11 cellular contexts compared by ENCODE assay signal in the genomic region with DNA sequence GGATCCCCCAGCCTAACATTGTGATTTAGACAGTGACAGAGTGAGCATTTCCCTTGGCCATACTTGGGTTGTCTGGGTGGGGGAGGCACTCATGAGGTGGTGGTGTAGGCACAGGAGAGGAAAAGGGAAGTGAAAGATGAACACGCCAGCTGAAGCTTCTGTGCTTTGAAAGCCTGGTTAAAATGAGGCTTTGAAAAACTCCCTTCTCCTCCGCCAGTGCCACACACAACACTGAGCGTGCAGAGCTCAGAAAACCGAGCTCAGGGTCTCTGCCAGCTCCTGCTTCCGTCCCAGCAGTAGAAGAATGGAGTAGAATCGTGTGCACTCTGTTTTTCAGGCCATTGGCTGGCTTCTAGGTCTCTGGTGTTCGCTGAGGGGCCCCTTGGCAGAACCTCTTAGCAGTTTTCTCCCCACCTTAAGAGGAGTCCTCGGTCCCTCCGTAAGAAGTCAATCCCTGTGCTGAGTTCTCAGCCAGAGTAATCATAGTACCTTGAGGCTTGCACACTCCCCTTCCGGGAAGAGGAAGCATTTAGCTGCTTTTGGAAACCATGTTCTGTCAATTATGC. TPM values are rescaled to one million over a fixed set of nuclear protein-coding genes. Genes with fewer than 3 reads are reported as not detected.
DNase-seq lines count a peak whose midpoint lies in the region; ATAC-seq, FAIRE-seq and TF ChIP-seq lines count a peak whose summit lies in the region.
"Had no signal": no experiment of that assay in that cellular context is flagged by ENCODE, and none has a peak within 500 bp of the region (broad histone marks: within the 10 kb centered on the region; RNA-seq: fewer than 3 reads in every experiment).

No MANE protein-coding gene starts in this region.

- 4 to 10% (median 8%) methylated on average over 8 to 10 of the region's 10 CpGs for WGBS in spleen, 5 donors

- TF ChIP-seq CTCF in endothelial cell of umbilical vein (IDR thresholded peaks at IDR 0.05; ENCODE audit: extremely low read depth in 1 of 2, insufficient read depth in 1 of 2, low read depth in 1 of 2, low read length in 2 of 2) (no peak), spleen (IDR thresholded peaks at IDR 0.05 in 8 of 11, conservative IDR thresholded peaks at IDR 0.05 in 3 of 11) (no peak), glutamatergic neuron (IDR thresholded peaks at IDR 0.05; ENCODE audit: partially characterized antibody, unreplicated experiment) (no peak)

- H3K9me3 Mint-ChIP-seq in activated CD4-positive, alpha-beta T cell treated with anti-CD3 and anti-CD28 coated beads for 36 hours (ENCODE audit: low read depth) = no peaks in the 10 kb centered on the region
- H3K9me3 Mint-ChIP-seq in T-helper 2 cell treated with Interferon-gamma antibody and Interleukin-4, amounts not matched to agents 5 μg/mL and 100 μg/mL, for 36 hours = no peaks in the 10 kb centered on the region
- H3K9me3 Mint-ChIP-seq in glutamatergic neuron (ENCODE audit: unreplicated experiment) = peaks cover 8% of the 10 kb centered on the region

- peak; percentile 94 for ATAC-seq in activated CD4-positive, alpha-beta T cell treated with anti-CD3 and anti-CD28 coated beads for 36 hours
- ATAC-seq in HG03060 (IDR thresholded peaks at IDR 0.05; ENCODE audit: low read depth, unreplicated experiment) = peak; percentile 79

- H3K27ac Mint-ChIP-seq in activated CD4-positive, alpha-beta T cell treated with anti-CD3 and anti-CD28 coated beads for 36 hours = peak overlapping the region; percentile 97
- peak overlapping the region; percentile 91 for H3K27ac Mint-ChIP-seq in T-helper 2 cell treated with Interferon-gamma antibody and Interleukin-4, amounts not matched to agents 5 μg/mL and 100 μg/mL, for 36 hours
- no peak overlapping the region for H3K27ac Mint-ChIP-seq in glutamatergic neuron (ENCODE audit: unreplicated experiment)

- H3K4me1 ChIP-seq in endothelial cell of umbilical vein (ENCODE audit: control insufficient read depth, extremely low read depth, insufficient read depth, low read length) (peaks cover 10% of the 10 kb centered on the region), spleen (peaks cover 16 to 95% (median 54%) of the 10 kb centered on the region in 6 donors)

- no peaks in the 10 kb centered on the region for H3K27me3 Mint-ChIP-seq in activated CD4-positive, alpha-beta T cell treated with anti-CD3 and anti-CD28 coated beads for 36 hours
- H3K27me3 Mint-ChIP-seq in T-helper 2 cell treated with Interferon-gamma antibody and Interleukin-4, amounts not matched to agents 5 μg/mL and 100 μg/mL, for 36 hours (ENCODE audit: low read depth) = no peaks in the 10 kb centered on the region
- peaks cover 3% of the 10 kb centered on the region for H3K27me3 Mint-ChIP-seq in glutamatergic neuron (ENCODE audit: unreplicated experiment)

- peaks cover 17% of the 10 kb centered on the region for H3K4me1 Mint-ChIP-seq in activated CD4-positive, alpha-beta T cell treated with anti-CD3 and anti-CD28 coated beads for 36 hours
- peaks cover 21% of the 10 kb centered on the region for H3K4me1 Mint-ChIP-seq in T-helper 2 cell treated with Interferon-gamma antibody and Interleukin-4, amounts not matched to agents 5 μg/mL and 100 μg/mL, for 36 hours (ENCODE audit: low read depth)
- peaks cover 14% of the 10 kb centered on the region for H3K4me1 Mint-ChIP-seq in glutamatergic neuron (ENCODE audit: low read depth, unreplicated experiment)

- peak; percentile 31 for FAIRE-seq in endothelial cell of umbilical vein (lab: Jason Lieb, UNC)
- FAIRE-seq: TTC549 had no signal

- H3K4me3 Mint-ChIP-seq in activated CD4-positive, alpha-beta T cell treated with anti-CD3 and anti-CD28 coated beads for 36 hours = peak overlapping the region; percentile 68
- peak overlapping the region; percentile 82 for H3K4me3 Mint-ChIP-seq in T-helper 2 cell treated with Interferon-gamma antibody and Interleukin-4, amounts not matched to agents 5 μg/mL and 100 μg/mL, for 36 hours
- no peak overlapping the region for H3K4me3 Mint-ChIP-seq in glutamatergic neuron (ENCODE audit: unreplicated experiment)

- peaks cover 42% of the 10 kb centered on the region for H3K79me2 ChIP-seq in endothelial cell of umbilical vein (ENCODE audit: control insufficient read depth, insufficient read depth, low read length)

- H2AFZ ChIP-seq in endothelial cell of umbilical vein (ENCODE audit: low read depth, low read length) = no peak overlapping the region

- TF ChIP-seq POLR2A in endothelial cell of umbilical vein (IDR thresholded peaks at IDR 0.05; ENCODE audit: low read depth, low read length) (no peak), spleen (IDR thresholded peaks at IDR 0.05) (peak in 1 of 3 donors; percentile 20)

- POLR2A ChIA-PET in activated CD4-positive, alpha-beta T cell treated with anti-CD3 and anti-CD28 coated beads for 36 hours (lab: Charles Lee) = interaction anchor here (0.9 to 1.4 kb wide), 3 partner anchors 8 to 94 kb away, joined by 3 to 6 read pairs (median 6); no protein-coding TSS in a partner anchor
- POLR2A ChIA-PET in endothelial cell of umbilical vein (lab: Charles Lee) = no interaction called here

- H3K36me3 Mint-ChIP-seq in activated CD4-positive, alpha-beta T cell treated with anti-CD3 and anti-CD28 coated beads for 36 hours (ENCODE audit: low read depth) = peaks cover 7% of the 10 kb centered on the region
- H3K36me3 Mint-ChIP-seq in T-helper 2 cell treated with Interferon-gamma antibody and Interleukin-4, amounts not matched to agents 5 μg/mL and 100 μg/mL, for 36 hours (ENCODE audit: low read depth) = peaks cover 12% of the 10 kb centered on the region
- no peaks in the 10 kb centered on the region for H3K36me3 Mint-ChIP-seq in glutamatergic neuron (ENCODE audit: unreplicated experiment)

- peak; percentile 68 for DNase-seq in activated CD4-positive, alpha-beta T cell treated with anti-CD3 and anti-CD28 coated beads for 36 hours
- DNase-seq in activated CD4-positive, alpha-beta T cell treated with anti-CD3 and anti-CD28 coated beads for 1 hour = no peak
- DNase-seq in T-helper 2 cell treated with Interferon-gamma antibody and Interleukin-4, amounts not matched to agents 5 μg/mL and 100 μg/mL, for 36 hours (ENCODE audit: low spot score) = peak; percentile 23
- DNase-seq in endothelial cell of umbilical vein (ENCODE audit: low read depth, low spot score) (no peak), spleen (peak; percentile 81), glutamatergic neuron (no peak), HK-2 (ENCODE audit: unreplicated experiment) (no peak)

- no peak overlapping the region for H3K4me2 ChIP-seq in endothelial cell of umbilical vein (ENCODE audit: insufficient read depth, low read length)

- dilution Hi-C loops in endothelial cell of umbilical vein (cut with MboI; ENCODE audit: extremely low pct_ligation_motif_present, low sequenced_read_pairs) = no loop called here

- H3K4me3 ChIP-seq in endothelial cell of umbilical vein (replicated peaks in 1 of 3; ENCODE audit: insufficient read depth in 1 of 3, low read depth in 1 of 3, low read length in 3 of 3) = no peak overlapping the region
- peak overlapping the region in 5 of 8 donors; percentile 11 to 54 (median 21) for H3K4me3 ChIP-seq in spleen

- no TSS peak for BruUV-seq in endothelial cell of umbilical vein (replicated peaks; lab: Mats Ljungman, UMichigan)

- peaks cover 2% of the 10 kb centered on the region for H4K20me1 ChIP-seq in endothelial cell of umbilical vein (replicated peaks; ENCODE audit: control insufficient read depth, extremely low read depth, insufficient read depth, low read length)

- no peak overlapping the region for H3K27ac ChIP-seq in endothelial cell of umbilical vein (ENCODE audit: insufficient read depth, low read depth, low read length)
- peak overlapping the region; percentile 59 to 89 (median 86) for H3K27ac ChIP-seq in spleen
- H3K27ac ChIP-seq: 22Rv1 had no signal

- intact Hi-C loops in activated CD4-positive, alpha-beta T cell treated with anti-CD3 and anti-CD28 coated beads for 36 hours (cut with DNase I, micrococcal nuclease) = no loop called here
- intact Hi-C loops in endothelial cell of umbilical vein (cut with micrococcal nuclease) (no loop called here), spleen (cut with DNase I; ENCODE audit: low total_unique reads) (no loop called here)

- CTCF ChIA-PET in activated CD4-positive, alpha-beta T cell treated with anti-CD3 and anti-CD28 coated beads for 36 hours (lab: Charles Lee) = interaction anchor here (0.6 to 1.9 kb wide), 8 partner anchors 9 to 373 kb away, joined by 3 to 5 read pairs (median 4); a partner anchor contains a TSS
- CTCF ChIA-PET in endothelial cell of umbilical vein (lab: Charles Lee) = interaction anchor here (1.2 kb wide), 1 partner anchor 9 kb away, joined by 3 read pairs; no protein-coding TSS in a partner anchor

- no peaks in the 10 kb centered on the region for H3K36me3 ChIP-seq in endothelial cell of umbilical vein (ENCODE audit: control insufficient read depth in 2 of 2, extremely low read depth in 1 of 2, insufficient read depth in 2 of 2, low read length in 2 of 2)
- H3K36me3 ChIP-seq in spleen = peaks cover 0 to 30% (median 0%) of the 10 kb centered on the region in 6 donors

- H3K27me3 ChIP-seq in endothelial cell of umbilical vein (ENCODE audit: control insufficient read depth in 2 of 2, insufficient read depth in 2 of 2, low read length in 2 of 2) (no peaks in the 10 kb centered on the region), spleen (replicated peaks in 1 of 7) (no peaks in the 10 kb centered on the region)

- H3K9me3 ChIP-seq in endothelial cell of umbilical vein (replicated peaks; ENCODE audit: control insufficient read depth, insufficient read depth, low read length) (no peaks in the 10 kb centered on the region), spleen (peaks cover 0 to 4% (median 0%) of the 10 kb centered on the region in 8 donors)

- H3K9ac ChIP-seq in endothelial cell of umbilical vein (replicated peaks; ENCODE audit: extremely low read depth, insufficient read depth, low read length) = no peak overlapping the region

- H3K9me1 ChIP-seq in endothelial cell of umbilical vein (replicated peaks; ENCODE audit: control insufficient read depth, extremely low read depth, insufficient read depth, low read length) = no peaks in the 10 kb centered on the region

RNA-seq across cellular contexts. Expression of gene PLEKHM2, which starts 12.9 kb away (rescaled TPM):
- total RNA-seq in activated CD4-positive, alpha-beta T cell treated with anti-CD3 and anti-CD28 coated beads for 36 hours = 10 to 100 TPM; 48.2 to 50.1 TPM
- total RNA-seq in endothelial cell of umbilical vein (67.5 and 71.5 TPM in 2 replicates), spleen (10 to 100 TPM; 59.1 to 96.0 (median 65.8) TPM), glutamatergic neuron (ENCODE audit: unreplicated experiment) (66.9 TPM)
- polyA plus RNA-seq in endothelial cell of umbilical vein (59.1 and 60.6 TPM in 2 replicates), spleen (10 to 100 TPM; 25.9 to 54.1 (median 37.1) TPM)
- 49.3 and 57.8 TPM in 2 replicates for polyA plus RNA-seq in endothelial cell of umbilical vein (2011; cell fraction: cytosol; rRNA removed)
- 97.8 and 120 TPM in 2 replicates for polyA plus RNA-seq in endothelial cell of umbilical vein (2011; cell fraction: nucleus; rRNA removed)
- 40.8 and 41.2 TPM in 2 replicates for polyA plus RNA-seq in endothelial cell of umbilical vein (2012)
- 42.4 and 49.8 TPM in 2 replicates for polyA minus RNA-seq in endothelial cell of umbilical vein
- 39.8 TPM for polyA minus RNA-seq in endothelial cell of umbilical vein (2011; cell fraction: cytosol; rRNA and poly(A)+ RNA removed)
- polyA minus RNA-seq in endothelial cell of umbilical vein (2011; cell fraction: nucleus; rRNA and poly(A)+ RNA removed) = 22.8 and 29.7 TPM in 2 replicates

RNA-seq across cellular contexts. Expression of gene SLC25A34, which starts 39.0 kb away (rescaled TPM):
- under 1 TPM; 0.82 to 0.86 TPM for total RNA-seq in activated CD4-positive, alpha-beta T cell treated with anti-CD3 and anti-CD28 coated beads for 36 hours
- 0.76 and 1.1 TPM in 2 replicates for total RNA-seq in endothelial cell of umbilical vein
- 0.90 and 1.4 TPM in 2 replicates for polyA plus RNA-seq in endothelial cell of umbilical vein
- polyA plus RNA-seq in endothelial cell of umbilical vein (2011; cell fraction: cytosol; rRNA removed) = 0.28 and 0.59 TPM in 2 replicates
- 4.5 and 5.4 TPM in 2 replicates for polyA plus RNA-seq in endothelial cell of umbilical vein (2011; cell fraction: nucleus; rRNA removed)
- polyA plus RNA-seq in endothelial cell of umbilical vein (2012) = 0.41 and 0.49 TPM in 2 replicates
- polyA minus RNA-seq in endothelial cell of umbilical vein = 0.51 and 0.81 TPM in 2 replicates
- polyA minus RNA-seq in endothelial cell of umbilical vein (2011; cell fraction: cytosol; rRNA and poly(A)+ RNA removed) = not detected
- 1.3 and 2.4 TPM in 2 replicates for polyA minus RNA-seq in endothelial cell of umbilical vein (2011; cell fraction: nucleus; rRNA and poly(A)+ RNA removed)
- 1 to 10 TPM; 1.5 to 3.7 (median 2.8) TPM for total RNA-seq in spleen
- polyA plus RNA-seq in spleen = 1 to 10 TPM in 2 of 3 donors, under 1 TPM in 1; 0.77 to 2.4 (median 2.1) TPM
- total RNA-seq in glutamatergic neuron (ENCODE audit: unreplicated experiment) = 4.1 TPM

RNA-seq across cellular contexts. Expression of gene TMEM82, which starts 45.3 kb away (rescaled TPM):
- total RNA-seq in activated CD4-positive, alpha-beta T cell treated with anti-CD3 and anti-CD28 coated beads for 36 hours = not detected
- total RNA-seq in endothelial cell of umbilical vein = not detected in 2 replicates
- not detected in 2 replicates for polyA plus RNA-seq in endothelial cell of umbilical vein
- not detected in 2 replicates for polyA plus RNA-seq in endothelial cell of umbilical vein (2011; cell fraction: cytosol; rRNA removed)
- polyA plus RNA-seq in endothelial cell of umbilical vein (2011; cell fraction: nucleus; rRNA removed) = not detected in 2 replicates
- 0.14 TPM in 1 of 2 replicates, not detected in the other for polyA plus RNA-seq in endothelial cell of umbilical vein (2012)
- polyA minus RNA-seq in endothelial cell of umbilical vein = not detected in 2 replicates
- polyA minus RNA-seq in endothelial cell of umbilical vein (2011; cell fraction: cytosol; rRNA and poly(A)+ RNA removed) = not detected
- polyA minus RNA-seq in endothelial cell of umbilical vein (2011; cell fraction: nucleus; rRNA and poly(A)+ RNA removed) = not detected in 2 replicates
- not detected for total RNA-seq in spleen
- not detected for polyA plus RNA-seq in spleen
- total RNA-seq in glutamatergic neuron (ENCODE audit: unreplicated experiment) = not detected
- polyA plus RNA-seq: neural cell had no signal

Comparison
In these comparisons a context has a peak if more than half of its experiments do, and no peak if none do; other contexts are left out.
1. DNase-seq: peak in activated CD4-positive, alpha-beta T cell treated with anti-CD3 and anti-CD28 coated beads for 36 hours (single experiment), T-helper 2 cell treated with Interferon-gamma antibody and Interleukin-4, amounts not matched to agents 5 μg/mL and 100 μg/mL, for 36 hours (single experiment) and spleen (single experiment); none in activated CD4-positive, alpha-beta T cell treated with anti-CD3 and anti-CD28 coated beads for 1 hour (single experiment), endothelial cell of umbilical vein (single experiment), glutamatergic neuron (single experiment) and HK-2 (single experiment).
2. H3K4me3 ChIP-seq: peak in spleen (5 of 8); none in endothelial cell of umbilical vein (0 of 3).